Comparison of ENCODE assay signal across 1 cellular context in genomic region chr4:151302432-151302831, GRCh38.
A peak's percentile ranks its signal among the peaks of the same experiment; 100 is the strongest.
TF ChIP-seq lines count a peak whose summit lies in the region.

No MANE protein-coding gene starts in this region.

TF ChIP-seq in SK-N-SH, 30 proteins besides CTCF, POLR2A, EP300 and RAD21 (continued from another document):
- TF ChIP-seq FOSL2 (IDR thresholded peaks at IDR 0.05; ENCODE audit: borderline replicate concordance, low read depth) (peak; percentile 66), RCOR1 (IDR thresholded peaks at IDR 0.05; ENCODE audit: low read length) (no peak), ZBTB33 (IDR thresholded peaks at IDR 0.05; ENCODE audit: borderline replicate concordance, low read depth) (no peak), PBX3 (IDR thresholded peaks at IDR 0.05) (peak; percentile 89), MEF2A (IDR thresholded peaks at IDR 0.05; ENCODE audit: borderline replicate concordance, low read depth) (0 out of 2 replicates have a peak, but pooled peaks have one; percentile 16), FOXM1 (IDR thresholded peaks at IDR 0.05; ENCODE audit: low read depth) (no peak), TCF12 (IDR thresholded peaks at IDR 0.05) (peak; percentile 66), USF2 (IDR thresholded peaks at IDR 0.05; ENCODE audit: borderline replicate concordance, low read depth, low read length) (no peak), GABPA (IDR thresholded peaks at IDR 0.05; ENCODE audit: low read depth) (no peak), MXI1 (IDR thresholded peaks at IDR 0.05; ENCODE audit: low read depth, low read length) (no peak), MAX (IDR thresholded peaks at IDR 0.05; ENCODE audit: low read depth) (peak; percentile 88), ELF1 (IDR thresholded peaks at IDR 0.05) (no peak; the same call in 1 of the 2 replicates), NFIC (IDR thresholded peaks at IDR 0.05; ENCODE audit: borderline replicate concordance) (no peak), USF1 (IDR thresholded peaks at IDR 0.05; ENCODE audit: borderline replicate concordance, low read depth) (peak; percentile 74; the same call in 1 of the 2 replicates), TAF1 (IDR thresholded peaks at IDR 0.05; ENCODE audit: borderline replicate concordance, low read depth, low read length) (no peak), RFX5 (IDR thresholded peaks at IDR 0.05; ENCODE audit: low read length) (no peak), SMC3 (IDR thresholded peaks at IDR 0.05; ENCODE audit: low read depth, low read length) (no peak), SIN3A (IDR thresholded peaks at IDR 0.05; ENCODE audit: borderline replicate concordance, low read depth, low read length) (no peak), YY1 (IDR thresholded peaks at IDR 0.05; ENCODE audit: low read depth) (no peak), EZH2phosphoT487 (IDR thresholded peaks at IDR 0.05; ENCODE audit: borderline replicate concordance, low read depth) (no peak), GATA2 (CRISPR knock-in tag; IDR thresholded peaks at IDR 0.05) (no peak), FOXJ3 (CRISPR knock-in tag; IDR thresholded peaks at IDR 0.05) (no peak), NRF1 (IDR thresholded peaks at IDR 0.05; ENCODE audit: low read depth, low read length) (no peak)
- TF ChIP-seq, protein P1, sequence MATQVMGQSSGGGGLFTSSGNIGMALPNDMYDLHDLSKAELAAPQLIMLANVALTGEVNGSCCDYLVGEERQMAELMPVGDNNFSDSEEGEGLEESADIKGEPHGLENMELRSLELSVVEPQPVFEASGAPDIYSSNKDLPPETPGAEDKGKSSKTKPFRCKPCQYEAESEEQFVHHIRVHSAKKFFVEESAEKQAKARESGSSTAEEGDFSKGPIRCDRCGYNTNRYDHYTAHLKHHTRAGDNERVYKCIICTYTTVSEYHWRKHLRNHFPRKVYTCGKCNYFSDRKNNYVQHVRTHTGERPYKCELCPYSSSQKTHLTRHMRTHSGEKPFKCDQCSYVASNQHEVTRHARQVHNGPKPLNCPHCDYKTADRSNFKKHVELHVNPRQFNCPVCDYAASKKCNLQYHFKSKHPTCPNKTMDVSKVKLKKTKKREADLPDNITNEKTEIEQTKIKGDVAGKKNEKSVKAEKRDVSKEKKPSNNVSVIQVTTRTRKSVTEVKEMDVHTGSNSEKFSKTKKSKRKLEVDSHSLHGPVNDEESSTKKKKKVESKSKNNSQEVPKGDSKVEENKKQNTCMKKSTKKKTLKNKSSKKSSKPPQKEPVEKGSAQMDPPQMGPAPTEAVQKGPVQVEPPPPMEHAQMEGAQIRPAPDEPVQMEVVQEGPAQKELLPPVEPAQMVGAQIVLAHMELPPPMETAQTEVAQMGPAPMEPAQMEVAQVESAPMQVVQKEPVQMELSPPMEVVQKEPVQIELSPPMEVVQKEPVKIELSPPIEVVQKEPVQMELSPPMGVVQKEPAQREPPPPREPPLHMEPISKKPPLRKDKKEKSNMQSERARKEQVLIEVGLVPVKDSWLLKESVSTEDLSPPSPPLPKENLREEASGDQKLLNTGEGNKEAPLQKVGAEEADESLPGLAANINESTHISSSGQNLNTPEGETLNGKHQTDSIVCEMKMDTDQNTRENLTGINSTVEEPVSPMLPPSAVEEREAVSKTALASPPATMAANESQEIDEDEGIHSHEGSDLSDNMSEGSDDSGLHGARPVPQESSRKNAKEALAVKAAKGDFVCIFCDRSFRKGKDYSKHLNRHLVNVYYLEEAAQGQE (IDR thresholded peaks at IDR 0.05; ENCODE audit: low read depth, low read length): no peak
